8 cellular contexts compared by ENCODE assay signal in genomic region chrX:46837543-46838481, GRCh38. TPM values are rescaled to one million over a fixed set of nuclear protein-coding genes. Genes with fewer than 3 reads are reported as not detected.
DNase-seq lines count a peak whose midpoint lies in the region; ATAC-seq lines count a peak whose summit lies in the region.

No MANE protein-coding gene starts in this region.

- H3K36me3 ChIP-seq in MG63 (no peaks in the 10 kb centered on the region), iPS-15b (ENCODE audit: control insufficient read depth, insufficient read depth, low read length) (no peaks in the 10 kb centered on the region)

- no peaks in the 10 kb centered on the region for H3K36me3 Mint-ChIP-seq in activated CD4-positive, alpha-beta T cell treated with anti-CD3 and anti-CD28 coated beads for 36 hours (ENCODE audit: low read depth)
- H3K36me3 Mint-ChIP-seq in activated T-helper 17 cell treated with anti-CD3 and anti-CD28 coated beads, Interleukin-2, amount 50 U/mL, for 72 hours (ENCODE audit: low read depth), result no peaks in the 10 kb centered on the region
- H3K36me3 Mint-ChIP-seq in stimulated activated memory B cell treated with anti-CD40 and anti-IgM and Interleukin-4, amounts not matched to agents 10 μg/mL and 1 μg/mL and 100 μg/mL, for 72 hours, result no peaks in the 10 kb centered on the region

- H3K4me3 ChIP-seq in MG63, result peak overlapping the region; percentile 80
- peak overlapping the region; percentile 81 for H3K4me3 ChIP-seq in iPS-15b (ENCODE audit: low read depth, low read length)

- H3K9me3 Mint-ChIP-seq in activated CD4-positive, alpha-beta T cell treated with anti-CD3 and anti-CD28 coated beads for 36 hours (ENCODE audit: low read depth), result no peaks in the 10 kb centered on the region
- H3K9me3 Mint-ChIP-seq in activated T-helper 17 cell treated with anti-CD3 and anti-CD28 coated beads, Interleukin-2, amount 50 U/mL, for 72 hours, result no peaks in the 10 kb centered on the region
- H3K9me3 Mint-ChIP-seq in stimulated activated memory B cell treated with anti-CD40 and anti-IgM and Interleukin-4, amounts not matched to agents 10 μg/mL and 1 μg/mL and 100 μg/mL, for 72 hours, result no peaks in the 10 kb centered on the region

- peak; percentile 6 for DNase-seq in activated CD4-positive, alpha-beta T cell treated with anti-CD3 and anti-CD28 coated beads for 36 hours
- DNase-seq in activated CD4-positive, alpha-beta T cell treated with anti-CD3 and anti-CD28 coated beads for 4 hours, result no peak
- no peak for DNase-seq in MG63
- no peak for DNase-seq in NK-92 (lab: John Stamatoyannopoulos, UW; ENCODE audit: unreplicated experiment)

- peak overlapping the region; percentile 41 for H3K9ac ChIP-seq in iPS-15b (ENCODE audit: low read depth, low read length)

- ATAC-seq in activated CD4-positive, alpha-beta T cell treated with anti-CD3 and anti-CD28 coated beads for 36 hours, result peak; percentile 49
- peak; percentile 44 for ATAC-seq in activated T-helper 17 cell treated with anti-CD3 and anti-CD28 coated beads, Interleukin-2, amount 50 U/mL, for 72 hours (replicated peaks)
- no peak for ATAC-seq in stimulated activated memory B cell treated with anti-CD40 and anti-IgM and Interleukin-4, amounts not matched to agents 10 μg/mL and 1 μg/mL and 100 μg/mL, for 72 hours
- ATAC-seq in HG03571 (IDR thresholded peaks at IDR 0.05; ENCODE audit: unreplicated experiment), result no peak

- H3K9me3 ChIP-seq in MG63 (no peaks in the 10 kb centered on the region), iPS-15b (ENCODE audit: control insufficient read depth, insufficient read depth, low read length) (no peaks in the 10 kb centered on the region)

- peaks cover 5% of the 10 kb centered on the region for H3K4me1 Mint-ChIP-seq in activated CD4-positive, alpha-beta T cell treated with anti-CD3 and anti-CD28 coated beads for 36 hours
- H3K4me1 Mint-ChIP-seq in activated T-helper 17 cell treated with anti-CD3 and anti-CD28 coated beads, Interleukin-2, amount 50 U/mL, for 72 hours, result no peaks in the 10 kb centered on the region
- peaks cover 23% of the 10 kb centered on the region for H3K4me1 Mint-ChIP-seq in stimulated activated memory B cell treated with anti-CD40 and anti-IgM and Interleukin-4, amounts not matched to agents 10 μg/mL and 1 μg/mL and 100 μg/mL, for 72 hours

- CTCF ChIA-PET in activated CD4-positive, alpha-beta T cell treated with anti-CD3 and anti-CD28 coated beads for 36 hours (lab: Charles Lee), result interaction anchor here (0.6 to 1.5 kb wide), 7 partner anchors 9 to 646 kb away, joined by 3 to 4 read pairs (median 3); no protein-coding TSS in a partner anchor

- H3K4me1 ChIP-seq in iPS-15b (ENCODE audit: control insufficient read depth, insufficient read depth, low read length), result no peaks in the 10 kb centered on the region

- H3K27me3 ChIP-seq in MG63 (no peaks in the 10 kb centered on the region), iPS-15b (ENCODE audit: control insufficient read depth, insufficient read depth, low read length) (no peaks in the 10 kb centered on the region)

- H3K27me3 Mint-ChIP-seq in activated CD4-positive, alpha-beta T cell treated with anti-CD3 and anti-CD28 coated beads for 36 hours, result no peaks in the 10 kb centered on the region
- no peaks in the 10 kb centered on the region for H3K27me3 Mint-ChIP-seq in activated T-helper 17 cell treated with anti-CD3 and anti-CD28 coated beads, Interleukin-2, amount 50 U/mL, for 72 hours
- no peaks in the 10 kb centered on the region for H3K27me3 Mint-ChIP-seq in stimulated activated memory B cell treated with anti-CD40 and anti-IgM and Interleukin-4, amounts not matched to agents 10 μg/mL and 1 μg/mL and 100 μg/mL, for 72 hours

- POLR2A ChIA-PET in activated CD4-positive, alpha-beta T cell treated with anti-CD3 and anti-CD28 coated beads for 36 hours (lab: Charles Lee), result interaction anchor here (0.6 kb wide), 1 partner anchor 193 kb away, joined by 4 read pairs; no protein-coding TSS in a partner anchor

- H3K27ac Mint-ChIP-seq in activated CD4-positive, alpha-beta T cell treated with anti-CD3 and anti-CD28 coated beads for 36 hours, result peak overlapping the region; percentile 86
- peak overlapping the region; percentile 97 for H3K27ac Mint-ChIP-seq in activated T-helper 17 cell treated with anti-CD3 and anti-CD28 coated beads, Interleukin-2, amount 50 U/mL, for 72 hours
- H3K27ac Mint-ChIP-seq in stimulated activated memory B cell treated with anti-CD40 and anti-IgM and Interleukin-4, amounts not matched to agents 10 μg/mL and 1 μg/mL and 100 μg/mL, for 72 hours, result peak overlapping the region; percentile 96

- H3K4me3 Mint-ChIP-seq in activated CD4-positive, alpha-beta T cell treated with anti-CD3 and anti-CD28 coated beads for 36 hours, result peak overlapping the region; percentile 95
- H3K4me3 Mint-ChIP-seq in activated T-helper 17 cell treated with anti-CD3 and anti-CD28 coated beads, Interleukin-2, amount 50 U/mL, for 72 hours, result peak overlapping the region; percentile 97
- H3K4me3 Mint-ChIP-seq in stimulated activated memory B cell treated with anti-CD40 and anti-IgM and Interleukin-4, amounts not matched to agents 10 μg/mL and 1 μg/mL and 100 μg/mL, for 72 hours, result peak overlapping the region; percentile 97

- intact Hi-C loops in activated CD4-positive, alpha-beta T cell treated with anti-CD3 and anti-CD28 coated beads for 36 hours (cut with DNase I, micrococcal nuclease), result loop anchor here in 1 of 2 experiments (1.0 to 10.0 kb wide), 8 partner anchors 41 to 817 kb away; partner anchors contain the start of genes CDK16, ELK1, SLC9A7 and UXT

RNA-seq across cellular contexts. Expression of gene RP2, which starts 1.0 kb away (rescaled TPM):
- total RNA-seq in activated CD4-positive, alpha-beta T cell treated with anti-CD3 and anti-CD28 coated beads for 36 hours, result 1 to 10 TPM; 3.3 to 5.0 TPM
- total RNA-seq in MG63 (2014; rRNA removed; shearing (Covaris generic); ENCODE audit: low replicate concordance), result 6.3 and 11.5 TPM in 2 replicates
- 1 to 10 TPM; 6.6 to 7.1 TPM for total RNA-seq in activated T-helper 17 cell treated with anti-CD3 and anti-CD28 coated beads, Interleukin-2, amount 50 U/mL, for 72 hours

Comparison
In these comparisons a context has a peak if more than half of its experiments do, and no peak if none do; other contexts are left out.
1. ATAC-seq: peak in activated CD4-positive, alpha-beta T cell treated with anti-CD3 and anti-CD28 coated beads for 36 hours (single experiment) and activated T-helper 17 cell treated with anti-CD3 and anti-CD28 coated beads, Interleukin-2, amount 50 U/mL, for 72 hours (single experiment); none in stimulated activated memory B cell treated with anti-CD40 and anti-IgM and Interleukin-4, amounts not matched to agents 10 μg/mL and 1 μg/mL and 100 μg/mL, for 72 hours (single experiment) and HG03571 (single experiment).
2. Peak in every context shown above with its lines, with median percentiles within 50 percentile points of each other: H3K27ac Mint-ChIP-seq and H3K4me3 Mint-ChIP-seq.